13 cellular contexts compared by ENCODE assay signal in genomic region chr1:68197459-68197858, GRCh38. TPM values are rescaled to one million over a fixed set of nuclear protein-coding genes. Genes with fewer than 3 reads are reported as not detected.
DNase-seq lines count a peak whose midpoint lies in the region; ATAC-seq, FAIRE-seq and TF ChIP-seq lines count a peak whose summit lies in the region.
"Had no signal": no experiment of that assay in that cellular context is flagged by ENCODE, and none has a peak within 500 bp of the region (broad histone marks: within the 10 kb centered on the region; RNA-seq: fewer than 3 reads in every experiment).

No MANE protein-coding gene starts in this region.

- H3K4me3 ChIP-seq in Peyer's patch (no peak overlapping the region), gastroesophageal sphincter (no peak overlapping the region), prostate gland (no peak overlapping the region)

- no peaks in the 10 kb centered on the region for H3K36me3 ChIP-seq in Peyer's patch
- H3K36me3 ChIP-seq in gastroesophageal sphincter, result peaks cover 0 to 11% of the 10 kb centered on the region in 2 donors
- no peaks in the 10 kb centered on the region for H3K36me3 ChIP-seq in prostate gland

- H3K27me3 ChIP-seq in Peyer's patch, result no peaks in the 10 kb centered on the region
- no peaks in the 10 kb centered on the region for H3K27me3 ChIP-seq in gastroesophageal sphincter
- H3K27me3 ChIP-seq in prostate gland (replicated peaks; ENCODE audit: insufficient read depth), result no peaks in the 10 kb centered on the region

- TF ChIP-seq POLR2A in H54 (IDR thresholded peaks at IDR 0.05; ENCODE audit: low read depth, low read length) (no peak), Peyer's patch (IDR thresholded peaks at IDR 0.05) (no peak), gastroesophageal sphincter (IDR thresholded peaks at IDR 0.05) (no peak), prostate gland (IDR thresholded peaks at IDR 0.05) (no peak)

- DNase-seq in H54 (ENCODE audit: insufficient read length, low spot score), result no peak
- no peak for DNase-seq in Peyer's patch
- DNase-seq in prostate gland (ENCODE audit: low spot score), result no peak
- no peak for DNase-seq in NCI-H1436 (lab: John Stamatoyannopoulos, UW)
- DNase-seq: activated CD4-positive, alpha-beta T cell treated with anti-CD3 and anti-CD28 coated beads for 1 hour; activated T-cell treated with anti-CD3 and anti-CD28 coated beads, Interleukin-2, amount 50 U/mL, for 1 hour; Karpas-422; stimulated activated naive B cell treated with anti-CD40 and anti-IgM and Interleukin-4, amounts not matched to agents 10 μg/mL and 1 μg/mL and 100 μg/mL, for 72 hours had no signal

- peaks cover 0 to 42% (median 0%) of the 10 kb centered on the region in 4 donors for H3K4me1 ChIP-seq in Peyer's patch
- peaks cover 3 to 82% (median 21%) of the 10 kb centered on the region in 3 donors for H3K4me1 ChIP-seq in gastroesophageal sphincter
- H3K4me1 ChIP-seq in prostate gland (replicated peaks), result peaks cover 3% of the 10 kb centered on the region

- 55 to 72% methylated on average over 2 of the region's 2 CpGs for WGBS in gastroesophageal sphincter (ENCODE audit: low coverage in 1 of 2), 2 donors
- WGBS in prostate gland, result 67% methylated on average over 2 of the region's 2 CpGs

- TF ChIP-seq CTCF in Peyer's patch (IDR thresholded peaks at IDR 0.05) (no peak), gastroesophageal sphincter (IDR thresholded peaks at IDR 0.05) (no peak), prostate gland (IDR thresholded peaks at IDR 0.05) (no peak)

- ATAC-seq in gastroesophageal sphincter (no peak), GM19452 (IDR thresholded peaks at IDR 0.05; ENCODE audit: unreplicated experiment) (no peak), HG03280 (IDR thresholded peaks at IDR 0.05; ENCODE audit: unreplicated experiment) (no peak)
- ATAC-seq: stimulated activated naive B cell treated with anti-CD40 and anti-IgM and Interleukin-4, amounts not matched to agents 10 μg/mL and 1 μg/mL and 100 μg/mL, for 72 hours had no signal

- FAIRE-seq in H54 (lab: Jason Lieb, UNC), result peak; percentile 53
- FAIRE-seq: GM12892 had no signal

- H3K9me3 ChIP-seq in Peyer's patch, result no peaks in the 10 kb centered on the region
- H3K9me3 ChIP-seq in gastroesophageal sphincter, result no peaks in the 10 kb centered on the region
- no peaks in the 10 kb centered on the region for H3K9me3 ChIP-seq in prostate gland

- no peak for TF ChIP-seq EP300 in gastroesophageal sphincter (IDR thresholded peaks at IDR 0.05)

- H3K27ac ChIP-seq in Peyer's patch, result peak overlapping the region in 3 of 4 donors; percentile 5 to 70 (median 61)
- peak overlapping the region; percentile 49 to 76 (median 63) for H3K27ac ChIP-seq in gastroesophageal sphincter
- peak overlapping the region; percentile 9 to 36 for H3K27ac ChIP-seq in prostate gland
- H3K27ac ChIP-seq: C4-2B had no signal

- intact Hi-C loops in prostate gland (cut with DNase I), result no loop called here

RNA-seq across cellular contexts. Expression of gene WLS, which starts 34.9 kb away (rescaled TPM):
- total RNA-seq in Peyer's patch, result 100 to 1,000 TPM in 1 of 4 donors, 10 to 100 TPM in 3; 46.1 to 140 (median 73.8) TPM
- total RNA-seq in gastroesophageal sphincter, result 100 to 1,000 TPM; 120 to 280 (median 263) TPM
- total RNA-seq in prostate gland, result 10 to 100 TPM; 74.5 to 92.1 TPM
